Comparison of ENCODE assay signal across 1 cellular context in the genomic region with DNA sequence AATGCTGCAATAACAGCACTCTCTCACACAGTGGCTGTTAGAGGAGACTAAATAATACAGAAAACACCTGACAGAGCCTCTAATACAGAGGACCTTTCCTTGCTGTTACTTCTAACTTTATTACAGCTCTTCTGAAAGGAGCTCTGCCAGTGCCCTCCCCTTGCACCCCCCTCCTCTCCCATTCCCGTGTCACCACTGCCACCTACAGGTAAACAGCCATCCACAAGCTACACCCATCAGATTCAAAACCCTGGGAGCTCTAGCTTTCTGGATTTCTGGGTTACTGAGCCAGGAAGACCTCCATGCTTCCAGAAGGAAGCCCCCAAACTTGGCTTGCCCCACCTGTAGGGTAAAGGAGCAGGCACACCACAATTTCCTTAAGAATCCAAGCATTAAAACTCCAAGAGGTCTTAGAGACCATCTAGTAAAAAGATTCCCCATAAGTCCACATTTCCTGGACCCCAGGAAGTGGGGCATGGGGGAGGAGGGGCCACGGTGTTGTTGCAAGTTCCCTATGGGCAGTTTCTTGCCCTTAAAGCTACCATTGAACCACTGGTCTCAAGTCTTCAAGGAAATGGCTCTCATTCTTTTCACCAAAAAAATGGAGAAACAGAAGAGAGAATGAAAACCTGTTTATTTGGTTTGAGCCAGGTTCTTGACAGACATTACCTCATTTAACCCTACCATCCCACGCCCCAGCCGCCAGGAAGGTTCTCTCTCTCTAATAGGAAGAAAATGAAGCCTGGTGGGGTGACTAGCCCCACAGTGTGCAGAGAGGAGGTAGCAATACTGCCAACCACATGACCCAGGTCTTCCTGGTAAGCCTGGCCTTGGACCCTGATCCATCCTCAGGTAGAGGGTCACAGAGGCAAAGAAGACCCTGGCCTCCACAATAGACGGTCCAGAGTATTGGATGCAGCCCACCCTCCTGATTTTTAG.
TF ChIP-seq lines count a peak whose summit lies in the region.

No MANE protein-coding gene starts in this region.

TF ChIP-seq in HepG2, 621 proteins besides CTCF, POLR2A, EP300 and RAD21 (continued from another document and continues in another):
- 0 out of 2 replicates have a peak, but pooled peaks have one; percentile 63 for TF ChIP-seq GLI4 (CRISPR knock-in tag; IDR thresholded peaks at IDR 0.05; ENCODE audit: borderline replicate concordance)
- no peak for TF ChIP-seq KLF16 (CRISPR knock-in tag; IDR thresholded peaks at IDR 0.05)
- TF ChIP-seq ZSCAN30 (CRISPR knock-in tag; IDR thresholded peaks at IDR 0.05) = no peak
- peak in 1 of 2 experiments; percentile 58; a peak in 1 of 4 replicates for TF ChIP-seq HMGXB4 (CRISPR knock-in tag; IDR thresholded peaks at IDR 0.05; ENCODE audit: borderline replicate concordance in 1 of 2, low read depth in 1 of 2)
- TF ChIP-seq RXRA (CRISPR knock-in tag; IDR thresholded peaks at IDR 0.05) = no peak
- TF ChIP-seq FOXA3 (CRISPR knock-in tag; IDR thresholded peaks at IDR 0.05) = 0 out of 2 replicates have a peak, but pooled peaks have one; percentile 14
- TF ChIP-seq KAT2B (IDR thresholded peaks at IDR 0.05; ENCODE audit: borderline replicate concordance, low read depth, low read length) = no peak
- no peak for TF ChIP-seq ZNF790 (CRISPR knock-in tag; IDR thresholded peaks at IDR 0.05; ENCODE audit: borderline replicate concordance)
- TF ChIP-seq, protein P1, sequence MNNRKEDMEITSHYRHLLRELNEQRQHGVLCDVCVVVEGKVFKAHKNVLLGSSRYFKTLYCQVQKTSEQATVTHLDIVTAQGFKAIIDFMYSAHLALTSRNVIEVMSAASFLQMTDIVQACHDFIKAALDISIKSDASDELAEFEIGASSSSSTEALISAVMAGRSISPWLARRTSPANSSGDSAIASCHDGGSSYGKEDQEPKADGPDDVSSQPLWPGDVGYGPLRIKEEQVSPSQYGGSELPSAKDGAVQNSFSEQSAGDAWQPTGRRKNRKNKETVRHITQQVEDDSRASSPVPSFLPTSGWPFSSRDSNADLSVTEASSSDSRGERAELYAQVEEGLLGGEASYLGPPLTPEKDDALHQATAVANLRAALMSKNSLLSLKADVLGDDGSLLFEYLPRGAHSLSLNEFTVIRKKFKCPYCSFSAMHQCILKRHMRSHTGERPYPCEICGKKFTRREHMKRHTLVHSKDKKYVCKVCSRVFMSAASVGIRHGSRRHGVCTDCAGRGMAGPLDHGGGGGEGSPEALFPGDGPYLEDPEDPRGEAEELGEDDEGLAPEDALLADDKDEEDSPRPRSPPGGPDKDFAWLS (CRISPR knock-in tag; IDR thresholded peaks at IDR 0.05; ENCODE audit: borderline replicate concordance) = no peak
- TF ChIP-seq ZNF839 (CRISPR knock-in tag; IDR thresholded peaks at IDR 0.05; ENCODE audit: borderline replicate concordance) = no peak
- TF ChIP-seq PRDM10 (CRISPR knock-in tag; IDR thresholded peaks at IDR 0.05; ENCODE audit: low read depth) = no peak
- no peak for TF ChIP-seq HNRNPUL1 (IDR thresholded peaks at IDR 0.05; ENCODE audit: low read depth, low read length)
- TF ChIP-seq CHD2 (IDR thresholded peaks at IDR 0.05; ENCODE audit: low read depth, low read length) = no peak
- TF ChIP-seq ZNF781 (CRISPR knock-in tag; IDR thresholded peaks at IDR 0.05; ENCODE audit: borderline replicate concordance, not compliant biosample characterization) = no peak
- no peak for TF ChIP-seq NFE2 (CRISPR knock-in tag; IDR thresholded peaks at IDR 0.05)
- TF ChIP-seq ZBTB43 (CRISPR knock-in tag; conservative IDR thresholded peaks at IDR 0.05) = no peak
- TF ChIP-seq ZBTB42 (CRISPR knock-in tag; IDR thresholded peaks at IDR 0.05) = no peak
- TF ChIP-seq FOXC1 (CRISPR knock-in tag; IDR thresholded peaks at IDR 0.05; ENCODE audit: borderline replicate concordance) = no peak
- peak; percentile 61 for TF ChIP-seq HNF4A (CRISPR knock-in tag; IDR thresholded peaks at IDR 0.05)
- TF ChIP-seq ZNF343 (CRISPR knock-in tag; IDR thresholded peaks at IDR 0.05) = no peak
- TF ChIP-seq, protein P2, sequence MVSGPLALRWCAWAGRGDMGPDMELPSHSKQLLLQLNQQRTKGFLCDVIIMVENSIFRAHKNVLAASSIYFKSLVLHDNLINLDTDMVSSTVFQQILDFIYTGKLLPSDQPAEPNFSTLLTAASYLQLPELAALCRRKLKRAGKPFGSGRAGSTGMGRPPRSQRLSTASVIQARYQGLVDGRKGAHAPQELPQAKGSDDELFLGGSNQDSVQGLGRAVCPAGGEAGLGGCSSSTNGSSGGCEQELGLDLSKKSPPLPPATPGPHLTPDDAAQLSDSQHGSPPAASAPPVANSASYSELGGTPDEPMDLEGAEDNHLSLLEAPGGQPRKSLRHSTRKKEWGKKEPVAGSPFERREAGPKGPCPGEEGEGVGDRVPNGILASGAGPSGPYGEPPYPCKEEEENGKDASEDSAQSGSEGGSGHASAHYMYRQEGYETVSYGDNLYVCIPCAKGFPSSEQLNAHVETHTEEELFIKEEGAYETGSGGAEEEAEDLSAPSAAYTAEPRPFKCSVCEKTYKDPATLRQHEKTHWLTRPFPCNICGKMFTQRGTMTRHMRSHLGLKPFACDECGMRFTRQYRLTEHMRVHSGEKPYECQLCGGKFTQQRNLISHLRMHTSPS (CRISPR knock-in tag; IDR thresholded peaks at IDR 0.05; ENCODE audit: low read depth) = no peak
- TF ChIP-seq MAZ (IDR thresholded peaks at IDR 0.05; ENCODE audit: borderline replicate concordance, low read depth, low read length) = peak; percentile 83; the same call in 1 of the 2 replicates
- TF ChIP-seq MAZ (CRISPR knock-in tag; IDR thresholded peaks at IDR 0.05; ENCODE audit: low read depth) = no peak
- TF ChIP-seq NFIB (CRISPR knock-in tag; IDR thresholded peaks at IDR 0.05; ENCODE audit: borderline replicate concordance) = no peak
- TF ChIP-seq ZKSCAN5 (CRISPR knock-in tag; IDR thresholded peaks at IDR 0.05) = no peak
- TF ChIP-seq SATB2 (CRISPR knock-in tag; IDR thresholded peaks at IDR 0.05) = no peak
- TF ChIP-seq ZNF207 (IDR thresholded peaks at IDR 0.05; ENCODE audit: borderline replicate concordance) = no peak
- no peak for TF ChIP-seq SNRNP70 (IDR thresholded peaks at IDR 0.05; ENCODE audit: low read depth, low read length)
- no peak for TF ChIP-seq TBP (CRISPR knock-in tag; IDR thresholded peaks at IDR 0.05)
- TF ChIP-seq TFAP4 (IDR thresholded peaks at IDR 0.05; ENCODE audit: borderline replicate concordance, low read depth) = no peak
- TF ChIP-seq, protein P3, sequence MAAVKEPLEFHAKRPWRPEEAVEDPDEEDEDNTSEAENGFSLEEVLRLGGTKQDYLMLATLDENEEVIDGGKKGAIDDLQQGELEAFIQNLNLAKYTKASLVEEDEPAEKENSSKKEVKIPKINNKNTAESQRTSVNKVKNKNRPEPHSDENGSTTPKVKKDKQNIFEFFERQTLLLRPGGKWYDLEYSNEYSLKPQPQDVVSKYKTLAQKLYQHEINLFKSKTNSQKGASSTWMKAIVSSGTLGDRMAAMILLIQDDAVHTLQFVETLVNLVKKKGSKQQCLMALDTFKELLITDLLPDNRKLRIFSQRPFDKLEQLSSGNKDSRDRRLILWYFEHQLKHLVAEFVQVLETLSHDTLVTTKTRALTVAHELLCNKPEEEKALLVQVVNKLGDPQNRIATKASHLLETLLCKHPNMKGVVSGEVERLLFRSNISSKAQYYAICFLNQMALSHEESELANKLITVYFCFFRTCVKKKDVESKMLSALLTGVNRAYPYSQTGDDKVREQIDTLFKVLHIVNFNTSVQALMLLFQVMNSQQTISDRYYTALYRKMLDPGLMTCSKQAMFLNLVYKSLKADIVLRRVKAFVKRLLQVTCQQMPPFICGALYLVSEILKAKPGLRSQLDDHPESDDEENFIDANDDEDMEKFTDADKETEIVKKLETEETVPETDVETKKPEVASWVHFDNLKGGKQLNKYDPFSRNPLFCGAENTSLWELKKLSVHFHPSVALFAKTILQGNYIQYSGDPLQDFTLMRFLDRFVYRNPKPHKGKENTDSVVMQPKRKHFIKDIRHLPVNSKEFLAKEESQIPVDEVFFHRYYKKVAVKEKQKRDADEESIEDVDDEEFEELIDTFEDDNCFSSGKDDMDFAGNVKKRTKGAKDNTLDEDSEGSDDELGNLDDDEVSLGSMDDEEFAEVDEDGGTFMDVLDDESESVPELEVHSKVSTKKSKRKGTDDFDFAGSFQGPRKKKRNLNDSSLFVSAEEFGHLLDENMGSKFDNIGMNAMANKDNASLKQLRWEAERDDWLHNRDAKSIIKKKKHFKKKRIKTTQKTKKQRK (IDR thresholded peaks at IDR 0.05; ENCODE audit: low read length) = no peak
- TF ChIP-seq SRY (CRISPR knock-in tag; IDR thresholded peaks at IDR 0.05) = no peak
- TF ChIP-seq AGO1 (IDR thresholded peaks at IDR 0.05; ENCODE audit: low read depth, low read length, poor library complexity, severe bottlenecking) = no peak
- TF ChIP-seq, protein P4, sequence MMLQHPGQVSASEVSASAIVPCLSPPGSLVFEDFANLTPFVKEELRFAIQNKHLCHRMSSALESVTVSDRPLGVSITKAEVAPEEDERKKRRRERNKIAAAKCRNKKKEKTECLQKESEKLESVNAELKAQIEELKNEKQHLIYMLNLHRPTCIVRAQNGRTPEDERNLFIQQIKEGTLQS (CRISPR knock-in tag; IDR thresholded peaks at IDR 0.05) = no peak
- no peak for TF ChIP-seq CENPX (CRISPR knock-in tag; IDR thresholded peaks at IDR 0.05)
- TF ChIP-seq ZBTB44 (CRISPR knock-in tag; IDR thresholded peaks at IDR 0.05) = no peak
- no peak for TF ChIP-seq ZNF703 (CRISPR knock-in tag; IDR thresholded peaks at IDR 0.05; ENCODE audit: borderline replicate concordance)
- no peak for TF ChIP-seq NR2F1 (CRISPR knock-in tag; IDR thresholded peaks at IDR 0.05)
- no peak for TF ChIP-seq NFRKB (IDR thresholded peaks at IDR 0.05)
- TF ChIP-seq RARA (CRISPR knock-in tag; IDR thresholded peaks at IDR 0.05) = no peak
- no peak for TF ChIP-seq SALL1 (CRISPR knock-in tag; IDR thresholded peaks at IDR 0.05)
- TF ChIP-seq ETV6 (CRISPR knock-in tag; conservative IDR thresholded peaks at IDR 0.05) = no peak
